In the genomic region with DNA sequence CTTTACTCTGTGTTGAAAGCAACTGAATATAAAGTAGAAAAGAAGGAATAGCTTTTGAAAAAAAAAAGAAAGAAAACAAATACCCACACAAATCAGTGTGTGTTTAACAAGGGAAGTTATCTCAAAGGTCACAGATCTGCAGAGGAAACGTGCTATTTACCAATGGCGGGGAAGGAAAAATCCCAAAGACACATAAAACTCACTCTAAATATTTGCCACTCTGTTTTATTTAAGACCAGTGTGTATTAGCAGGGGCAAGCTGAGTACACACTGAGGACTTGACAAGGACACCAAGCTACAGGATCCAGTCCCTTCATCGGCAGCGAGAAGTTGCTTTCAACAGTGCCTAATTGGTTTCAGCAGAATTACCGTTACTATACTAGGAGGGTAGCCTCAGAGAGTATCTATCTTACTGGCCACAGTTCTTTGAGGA, we compare ENCODE assay signal across 1 cellular context.
TF ChIP-seq lines count a peak whose summit lies in the region.

No MANE protein-coding gene starts in this region.

TF ChIP-seq in HepG2, 621 proteins besides CTCF, POLR2A, EP300 and RAD21 (continued from another document and continues in another):
- TF ChIP-seq ZNF205 (CRISPR knock-in tag; IDR thresholded peaks at IDR 0.05) (peak; percentile 84), ZNF574 (CRISPR knock-in tag; IDR thresholded peaks at IDR 0.05) (peak; percentile 64; the same call in 1 of the 2 replicates), ZFAT (CRISPR knock-in tag; conservative IDR thresholded peaks at IDR 0.05) (no peak), WIZ (CRISPR knock-in tag; IDR thresholded peaks at IDR 0.05) (no peak), ZNF567 (CRISPR knock-in tag; IDR thresholded peaks at IDR 0.05; ENCODE audit: borderline replicate concordance) (no peak), TGIF2 (CRISPR knock-in tag; IDR thresholded peaks at IDR 0.05) (no peak), MIER3 (CRISPR knock-in tag; IDR thresholded peaks at IDR 0.05; ENCODE audit: borderline replicate concordance) (peak; percentile 82; the same call in 1 of the 2 replicates), TAF15 (IDR thresholded peaks at IDR 0.05; ENCODE audit: low read depth, low read length, poor library complexity, severe bottlenecking) (no peak), ESRRA (CRISPR knock-in tag; IDR thresholded peaks at IDR 0.05; ENCODE audit: low read depth) (0 out of 2 replicates have a peak, but pooled peaks have one; percentile 33), ARNT2 (CRISPR knock-in tag; IDR thresholded peaks at IDR 0.05; ENCODE audit: low read depth) (no peak), ZNF263 (CRISPR knock-in tag; IDR thresholded peaks at IDR 0.05) (no peak), ZFP37 (CRISPR knock-in tag; IDR thresholded peaks at IDR 0.05; ENCODE audit: borderline replicate concordance) (no peak), RBM39 (IDR thresholded peaks at IDR 0.05; ENCODE audit: low read depth, low read length, poor library complexity, severe bottlenecking) (no peak), RARG (CRISPR knock-in tag; IDR thresholded peaks at IDR 0.05; ENCODE audit: low read depth) (no peak), ZBTB37 (CRISPR knock-in tag; IDR thresholded peaks at IDR 0.05) (0 out of 2 replicates have a peak, but pooled peaks have one; percentile 23), HIVEP1 (CRISPR knock-in tag; IDR thresholded peaks at IDR 0.05) (no peak), ZNF737 (CRISPR knock-in tag; IDR thresholded peaks at IDR 0.05; ENCODE audit: borderline replicate concordance) (no peak), RERE (CRISPR knock-in tag; IDR thresholded peaks at IDR 0.05; ENCODE audit: low read depth) (peak; percentile 98), NFYC (CRISPR knock-in tag; IDR thresholded peaks at IDR 0.05) (no peak; the same call in 1 of the 2 replicates), ETV5 (CRISPR knock-in tag; IDR thresholded peaks at IDR 0.05; ENCODE audit: borderline replicate concordance) (peak; percentile 96), KDM1A (CRISPR knock-in tag; IDR thresholded peaks at IDR 0.05) (peak; percentile 87), FOXC1 (CRISPR knock-in tag; IDR thresholded peaks at IDR 0.05; ENCODE audit: borderline replicate concordance) (no peak), ZNF24 (IDR thresholded peaks at IDR 0.05) (no peak), ZNF883 (CRISPR knock-in tag; IDR thresholded peaks at IDR 0.05; ENCODE audit: not compliant biosample characterization) (no peak), ZNF577 (CRISPR knock-in tag; IDR thresholded peaks at IDR 0.05; ENCODE audit: borderline replicate concordance, low read depth) (no peak), RNF2 (conservative IDR thresholded peaks at IDR 0.05; ENCODE audit: low read depth) (no peak), ARID2 (CRISPR knock-in tag; IDR thresholded peaks at IDR 0.05; ENCODE audit: borderline replicate concordance) (no peak), ZMYM4 (CRISPR knock-in tag; IDR thresholded peaks at IDR 0.05) (peak; percentile 92), ELK4 (CRISPR knock-in tag; IDR thresholded peaks at IDR 0.05; ENCODE audit: borderline replicate concordance) (no peak), ISL2 (CRISPR knock-in tag; IDR thresholded peaks at IDR 0.05) (peak; percentile 99), MLLT10 (CRISPR knock-in tag; IDR thresholded peaks at IDR 0.05) (no peak), SMAD9 (CRISPR knock-in tag; IDR thresholded peaks at IDR 0.05) (no peak)
- TF ChIP-seq, protein P1, sequence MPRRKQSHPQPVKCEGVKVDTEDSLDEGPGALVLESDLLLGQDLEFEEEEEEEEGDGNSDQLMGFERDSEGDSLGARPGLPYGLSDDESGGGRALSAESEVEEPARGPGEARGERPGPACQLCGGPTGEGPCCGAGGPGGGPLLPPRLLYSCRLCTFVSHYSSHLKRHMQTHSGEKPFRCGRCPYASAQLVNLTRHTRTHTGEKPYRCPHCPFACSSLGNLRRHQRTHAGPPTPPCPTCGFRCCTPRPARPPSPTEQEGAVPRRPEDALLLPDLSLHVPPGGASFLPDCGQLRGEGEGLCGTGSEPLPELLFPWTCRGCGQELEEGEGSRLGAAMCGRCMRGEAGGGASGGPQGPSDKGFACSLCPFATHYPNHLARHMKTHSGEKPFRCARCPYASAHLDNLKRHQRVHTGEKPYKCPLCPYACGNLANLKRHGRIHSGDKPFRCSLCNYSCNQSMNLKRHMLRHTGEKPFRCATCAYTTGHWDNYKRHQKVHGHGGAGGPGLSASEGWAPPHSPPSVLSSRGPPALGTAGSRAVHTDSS (CRISPR knock-in tag; conservative IDR thresholded peaks at IDR 0.05) = no peak
- TF ChIP-seq, protein P2, sequence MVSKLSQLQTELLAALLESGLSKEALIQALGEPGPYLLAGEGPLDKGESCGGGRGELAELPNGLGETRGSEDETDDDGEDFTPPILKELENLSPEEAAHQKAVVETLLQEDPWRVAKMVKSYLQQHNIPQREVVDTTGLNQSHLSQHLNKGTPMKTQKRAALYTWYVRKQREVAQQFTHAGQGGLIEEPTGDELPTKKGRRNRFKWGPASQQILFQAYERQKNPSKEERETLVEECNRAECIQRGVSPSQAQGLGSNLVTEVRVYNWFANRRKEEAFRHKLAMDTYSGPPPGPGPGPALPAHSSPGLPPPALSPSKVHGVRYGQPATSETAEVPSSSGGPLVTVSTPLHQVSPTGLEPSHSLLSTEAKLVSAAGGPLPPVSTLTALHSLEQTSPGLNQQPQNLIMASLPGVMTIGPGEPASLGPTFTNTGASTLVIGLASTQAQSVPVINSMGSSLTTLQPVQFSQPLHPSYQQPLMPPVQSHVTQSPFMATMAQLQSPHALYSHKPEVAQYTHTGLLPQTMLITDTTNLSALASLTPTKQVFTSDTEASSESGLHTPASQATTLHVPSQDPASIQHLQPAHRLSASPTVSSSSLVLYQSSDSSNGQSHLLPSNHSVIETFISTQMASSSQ (IDR thresholded peaks at IDR 0.05; ENCODE audit: low read depth) = peak; percentile 86
- TF ChIP-seq, protein P2 (CRISPR knock-in tag; IDR thresholded peaks at IDR 0.05; ENCODE audit: borderline replicate concordance) = peak; percentile 88; the same call in 1 of the 2 replicates
- TF ChIP-seq, protein P3, sequence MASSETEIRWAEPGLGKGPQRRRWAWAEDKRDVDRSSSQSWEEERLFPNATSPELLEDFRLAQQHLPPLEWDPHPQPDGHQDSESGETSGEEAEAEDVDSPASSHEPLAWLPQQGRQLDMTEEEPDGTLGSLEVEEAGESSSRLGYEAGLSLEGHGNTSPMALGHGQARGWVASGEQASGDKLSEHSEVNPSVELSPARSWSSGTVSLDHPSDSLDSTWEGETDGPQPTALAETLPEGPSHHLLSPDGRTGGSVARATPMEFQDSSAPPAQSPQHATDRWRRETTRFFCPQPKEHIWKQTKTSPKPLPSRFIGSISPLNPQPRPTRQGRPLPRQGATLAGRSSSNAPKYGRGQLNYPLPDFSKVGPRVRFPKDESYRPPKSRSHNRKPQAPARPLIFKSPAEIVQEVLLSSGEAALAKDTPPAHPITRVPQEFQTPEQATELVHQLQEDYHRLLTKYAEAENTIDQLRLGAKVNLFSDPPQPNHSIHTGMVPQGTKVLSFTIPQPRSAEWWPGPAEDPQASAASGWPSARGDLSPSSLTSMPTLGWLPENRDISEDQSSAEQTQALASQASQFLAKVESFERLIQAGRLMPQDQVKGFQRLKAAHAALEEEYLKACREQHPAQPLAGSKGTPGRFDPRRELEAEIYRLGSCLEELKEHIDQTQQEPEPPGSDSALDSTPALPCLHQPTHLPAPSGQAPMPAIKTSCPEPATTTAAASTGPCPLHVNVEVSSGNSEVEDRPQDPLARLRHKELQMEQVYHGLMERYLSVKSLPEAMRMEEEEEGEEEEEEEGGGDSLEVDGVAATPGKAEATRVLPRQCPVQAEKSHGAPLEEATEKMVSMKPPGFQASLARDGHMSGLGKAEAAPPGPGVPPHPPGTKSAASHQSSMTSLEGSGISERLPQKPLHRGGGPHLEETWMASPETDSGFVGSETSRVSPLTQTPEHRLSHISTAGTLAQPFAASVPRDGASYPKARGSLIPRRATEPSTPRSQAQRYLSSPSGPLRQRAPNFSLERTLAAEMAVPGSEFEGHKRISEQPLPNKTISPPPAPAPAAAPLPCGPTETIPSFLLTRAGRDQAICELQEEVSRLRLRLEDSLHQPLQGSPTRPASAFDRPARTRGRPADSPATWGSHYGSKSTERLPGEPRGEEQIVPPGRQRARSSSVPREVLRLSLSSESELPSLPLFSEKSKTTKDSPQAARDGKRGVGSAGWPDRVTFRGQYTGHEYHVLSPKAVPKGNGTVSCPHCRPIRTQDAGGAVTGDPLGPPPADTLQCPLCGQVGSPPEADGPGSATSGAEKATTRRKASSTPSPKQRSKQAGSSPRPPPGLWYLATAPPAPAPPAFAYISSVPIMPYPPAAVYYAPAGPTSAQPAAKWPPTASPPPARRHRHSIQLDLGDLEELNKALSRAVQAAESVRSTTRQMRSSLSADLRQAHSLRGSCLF (CRISPR knock-in tag; IDR thresholded peaks at IDR 0.05; ENCODE audit: borderline replicate concordance) = no peak
